Comparison of ENCODE assay signal across 8 cellular contexts in the genomic region with DNA sequence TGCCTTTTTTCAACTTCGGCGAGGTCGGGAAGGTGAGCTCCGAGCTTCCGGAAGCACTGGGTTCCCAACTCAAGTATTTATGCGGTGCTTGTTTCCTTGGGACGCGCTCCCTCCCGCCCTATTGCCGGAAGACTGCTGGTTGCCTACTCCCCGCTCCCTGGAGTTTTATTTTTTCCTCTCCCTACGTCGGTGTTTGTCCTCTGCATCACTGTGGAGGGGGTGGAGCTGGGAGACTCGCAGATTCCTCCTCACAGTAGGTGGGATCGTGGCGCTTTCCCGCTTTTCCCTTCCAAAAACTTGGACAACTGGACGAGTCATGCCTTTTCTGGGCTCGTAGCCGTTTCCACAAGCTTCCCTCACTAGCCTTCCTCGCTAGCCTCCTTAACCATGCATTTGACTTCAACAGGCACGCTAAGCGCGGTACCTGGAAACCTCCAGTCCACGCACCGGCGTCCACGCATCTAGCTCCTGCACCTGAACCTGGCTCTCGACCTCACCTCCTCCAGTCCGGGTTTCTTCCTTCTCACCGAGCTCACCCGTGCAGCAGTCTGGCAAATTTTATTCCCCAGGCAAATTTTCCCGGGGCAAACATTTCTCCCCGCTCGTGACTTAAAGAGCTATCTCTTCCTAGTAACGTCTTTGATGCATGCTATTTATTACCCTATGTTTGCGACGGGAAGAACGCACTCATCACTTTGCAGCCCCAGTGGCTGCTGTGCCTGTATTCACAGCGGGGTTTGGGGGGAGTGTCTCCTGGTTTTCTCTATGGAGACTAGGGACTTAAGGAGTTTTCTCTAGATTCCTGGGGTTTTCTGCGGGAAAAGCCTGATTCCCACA. TPM values are rescaled to one million over a fixed set of nuclear protein-coding genes. Genes with fewer than 3 reads are reported as not detected.
A peak's percentile ranks its signal among the peaks of the same experiment; 100 is the strongest.
DNase-seq lines count a peak whose midpoint lies in the region; ATAC-seq and TF ChIP-seq lines count a peak whose summit lies in the region.

A gene (minus strand): TSS at position 141 of the 837 bp plus-strand sequence. CDS start 365 bp downstream, outside the sequence.

- TF ChIP-seq CTCF in body of pancreas (IDR thresholded peaks at IDR 0.05) (no peak), kidney epithelial cell (IDR thresholded peaks at IDR 0.05; ENCODE audit: insufficient read depth, low read length, poor library complexity, severe bottlenecking) (no peak), suprapubic skin (IDR thresholded peaks at IDR 0.05) (no peak)

- ATAC-seq in body of pancreas (peak; percentile 45), HG02610 (IDR thresholded peaks at IDR 0.05; ENCODE audit: unreplicated experiment) (no peak), HG03520 (IDR thresholded peaks at IDR 0.05; ENCODE audit: unreplicated experiment) (no peak), GM19397 (IDR thresholded peaks at IDR 0.05; ENCODE audit: unreplicated experiment) (no peak)

- intact Hi-C loops in body of pancreas (cut with DNase I), result no loop called here

- H3K36me3 ChIP-seq in HUES48 (ENCODE audit: control insufficient read depth, insufficient read depth, low read length) (no peaks in the 10 kb centered on the region), body of pancreas (replicated peaks in 1 of 2; ENCODE audit: insufficient read depth in 1 of 2, low read depth in 2 of 2) (no peaks in the 10 kb centered on the region), kidney epithelial cell (ENCODE audit: control insufficient read depth, insufficient read depth, low read length) (no peaks in the 10 kb centered on the region), suprapubic skin (no peaks in the 10 kb centered on the region)

- WGBS in body of pancreas, 2 donors, result 1 to 4% methylated on average over 41 of the region's 41 CpGs
- WGBS in suprapubic skin, result 3% methylated on average over 41 of the region's 41 CpGs

- H3K4me3 ChIP-seq in HUES48 (ENCODE audit: low read depth, low read length) (peak within 1 kb of the TSS; percentile 61), body of pancreas (peak within 1 kb of the TSS in 1 of 2 donors; percentile 30), kidney epithelial cell (ENCODE audit: low read depth, low read length) (peak within 1 kb of the TSS; percentile 32), suprapubic skin (peak within 1 kb of the TSS; percentile 51)

- no peak within 1 kb of the TSS for H3K27ac ChIP-seq in HUES48 (ENCODE audit: low read depth, low read length)
- H3K27ac ChIP-seq in body of pancreas, result no peak within 1 kb of the TSS
- peak within 1 kb of the TSS; percentile 15 for H3K27ac ChIP-seq in suprapubic skin

- TF ChIP-seq EP300 in suprapubic skin (IDR thresholded peaks at IDR 0.05), result no peak

- peaks cover 4% of the 10 kb centered on the region; the same call in 1 of the 2 replicates for H3K4me1 ChIP-seq in HUES48 (ENCODE audit: control insufficient read depth, insufficient read depth, low read length)
- H3K4me1 ChIP-seq in body of pancreas, result peaks cover 24% of the 10 kb centered on the region
- peaks cover 22% of the 10 kb centered on the region for H3K4me1 ChIP-seq in suprapubic skin

- H3K27me3 ChIP-seq in HUES48 (ENCODE audit: control insufficient read depth, insufficient read depth, low read length) (peaks cover 66% of the 10 kb centered on the region), body of pancreas (peaks cover 0 to 14% of the 10 kb centered on the region in 2 donors), kidney epithelial cell (ENCODE audit: control insufficient read depth, insufficient read depth, low read length) (peaks cover 26% of the 10 kb centered on the region), suprapubic skin (peaks cover 70% of the 10 kb centered on the region)

- no peak within 1 kb of the TSS for H3K9ac ChIP-seq in HUES48 (ENCODE audit: low read depth, low read length)

- DNase-seq in AG08396 (ENCODE audit: low spot score) (peak; percentile 10), body of pancreas (peak in 3 of 4 donors; percentile 14 to 15 (median 14)), kidney epithelial cell (ENCODE audit: low read depth) (no peak), suprapubic skin (ENCODE audit: low spot score in 2 of 2) (peak in 1 of 2 donors; percentile 62)

- TF ChIP-seq POLR2A in body of pancreas (IDR thresholded peaks at IDR 0.05) (no peak), suprapubic skin (IDR thresholded peaks at IDR 0.05) (no peak)

- H3K9me3 ChIP-seq in HUES48 (ENCODE audit: control insufficient read depth, insufficient read depth, low read length) (no peaks in the 10 kb centered on the region), body of pancreas (no peaks in the 10 kb centered on the region), suprapubic skin (no peaks in the 10 kb centered on the region)

RNA-seq across cellular contexts. Expression of the gene that starts here (rescaled TPM):
- 1 to 10 TPM; 1.8 to 2.0 TPM for total RNA-seq in body of pancreas
- 0.13 and 0.14 TPM in 2 replicates for total RNA-seq in kidney epithelial cell
- 10 to 100 TPM in 1 of 4 donors, 1 to 10 TPM in 3; 5.2 to 10.0 (median 7.9) TPM for total RNA-seq in suprapubic skin
